ENCODE assay signal across 8 cellular contexts in the genomic region with DNA sequence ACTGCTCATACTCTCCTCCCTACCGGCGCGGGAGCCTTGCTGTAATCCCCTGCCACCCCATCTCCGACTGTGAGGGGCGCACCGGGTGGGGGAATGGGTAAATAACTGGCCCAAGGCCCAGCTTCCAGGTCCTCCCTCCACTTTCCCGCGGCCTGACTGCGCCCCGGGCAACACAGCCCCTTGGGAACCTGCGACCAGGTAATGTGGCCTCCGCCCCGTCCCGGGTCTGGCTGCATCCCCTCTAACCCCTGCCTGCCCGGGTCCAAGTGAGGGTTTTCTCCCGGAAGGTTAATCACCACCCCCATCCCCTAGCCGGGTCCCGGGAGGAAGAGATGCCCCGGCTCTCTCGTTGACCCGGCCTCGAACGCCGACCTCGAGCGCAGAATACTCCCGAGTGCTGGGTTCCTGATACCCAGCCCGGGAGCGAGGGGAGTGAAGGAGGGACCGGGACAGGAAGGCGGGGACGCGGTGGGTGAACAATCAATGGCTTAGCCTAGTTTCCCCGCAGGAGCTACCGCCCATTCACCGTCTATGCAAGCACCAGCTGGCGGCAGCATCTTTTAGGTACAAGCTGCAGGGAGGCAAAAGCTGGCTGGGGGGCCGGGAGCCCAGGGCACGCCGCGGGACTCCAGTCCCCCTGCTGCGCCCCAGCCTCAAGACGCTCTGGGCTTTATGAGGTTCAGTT. TPM values are rescaled to one million over a fixed set of nuclear protein-coding genes. Genes with fewer than 3 reads are reported as not detected.
DNase-seq lines count a peak whose midpoint lies in the region; ATAC-seq and TF ChIP-seq lines count a peak whose summit lies in the region.

No MANE protein-coding gene starts in this region.

- H2AFZ ChIP-seq in osteoblast (ENCODE audit: low read length), result peak overlapping the region; percentile 70
- H2AFZ ChIP-seq in Karpas-422 (ENCODE audit: low read length), result no peak overlapping the region

- H3K4me2 ChIP-seq in osteoblast (ENCODE audit: insufficient read depth, low read length) (peak overlapping the region; percentile 79), Karpas-422 (ENCODE audit: low read depth, low read length, poor library complexity, severe bottlenecking) (no peak overlapping the region)

- TF ChIP-seq POLR2A in body of pancreas (IDR thresholded peaks at IDR 0.05) (no peak), vagina (IDR thresholded peaks at IDR 0.05) (no peak)

- no peak overlapping the region for H3K9ac ChIP-seq in Karpas-422 (ENCODE audit: low read length)

- H3K4me1 ChIP-seq in body of pancreas (peaks cover 42% of the 10 kb centered on the region), osteoblast (ENCODE audit: insufficient read depth, low read length) (peaks cover 25% of the 10 kb centered on the region), vagina (peaks cover 48% of the 10 kb centered on the region), Karpas-422 (ENCODE audit: low read length) (no peaks in the 10 kb centered on the region)

- TF ChIP-seq CTCF in body of pancreas (IDR thresholded peaks at IDR 0.05) (no peak), osteoblast (IDR thresholded peaks at IDR 0.05; ENCODE audit: extremely low read depth, low read depth, low read length) (no peak), vagina (IDR thresholded peaks at IDR 0.05) (no peak)

- H3K9me3 ChIP-seq in body of pancreas, result no peaks in the 10 kb centered on the region
- H3K9me3 ChIP-seq in osteoblast (ENCODE audit: low read depth, low read length), result no peaks in the 10 kb centered on the region
- no peaks in the 10 kb centered on the region for H3K9me3 ChIP-seq in vagina
- no peaks in the 10 kb centered on the region for H3K9me3 ChIP-seq in Karpas-422 (ENCODE audit: low read length)

- H3K79me2 ChIP-seq in osteoblast (ENCODE audit: insufficient read depth, low read length), result no peaks in the 10 kb centered on the region
- H3K79me2 ChIP-seq in Karpas-422 (ENCODE audit: low read length), result no peaks in the 10 kb centered on the region

- ATAC-seq in body of pancreas (peak; percentile 9), left colon (no peak)

- intact Hi-C loops in body of pancreas (cut with DNase I) (no loop called here), vagina (cut with DNase I) (no loop called here), left colon (cut with DNase I, micrococcal nuclease) (no loop called here)

- no peak overlapping the region for H3K27ac ChIP-seq in body of pancreas
- H3K27ac ChIP-seq in osteoblast (ENCODE audit: low read depth, low read length), result no peak overlapping the region
- H3K27ac ChIP-seq in vagina, result no peak overlapping the region
- no peak overlapping the region for H3K27ac ChIP-seq in Karpas-422 (ENCODE audit: low read length)

- DNase-seq in NCI-H1417 (lab: John Stamatoyannopoulos, UW), result peak in 2 of 3 experiments; percentile 41 to 63
- no peak for DNase-seq in NCI-H1417 treated with DMSO at 0.1 percent for 48 hours (lab: John Stamatoyannopoulos, UW)
- peak; percentile 16 for DNase-seq in NCI-H2107 treated with DMSO at 0.1 percent for 48 hours (lab: John Stamatoyannopoulos, UW; ENCODE audit: unreplicated experiment)
- DNase-seq in body of pancreas, result no peak
- peak; percentile 92 for DNase-seq in osteoblast (ENCODE audit: insufficient read length, low spot score, missing footprints)
- no peak for DNase-seq in vagina (ENCODE audit: extremely low spot score in 2 of 2)
- no peak for DNase-seq in Karpas-422
- DNase-seq in left colon, result no peak

- H3K9me2 ChIP-seq in Karpas-422 (replicated peaks; ENCODE audit: insufficient read depth, low read length), result no peaks in the 10 kb centered on the region

- 1 to 2% methylated on average over 13 to 43 of the region's 43 CpGs for WGBS in body of pancreas, 2 donors

- H3K36me3 ChIP-seq in body of pancreas (replicated peaks in 1 of 2; ENCODE audit: insufficient read depth in 1 of 2, low read depth in 2 of 2), result no peaks in the 10 kb centered on the region
- H3K36me3 ChIP-seq in osteoblast (ENCODE audit: insufficient read depth, low read length), result no peaks in the 10 kb centered on the region
- H3K36me3 ChIP-seq in vagina, result no peaks in the 10 kb centered on the region
- H3K36me3 ChIP-seq in Karpas-422 (ENCODE audit: insufficient read depth, low read length), result no peaks in the 10 kb centered on the region

- H3K27me3 ChIP-seq in body of pancreas (peaks cover 3 to 65% of the 10 kb centered on the region in 2 donors), osteoblast (ENCODE audit: insufficient read depth, low read length) (peaks cover 80% of the 10 kb centered on the region), vagina (peaks cover 14% of the 10 kb centered on the region), Karpas-422 (ENCODE audit: low read length) (no peaks in the 10 kb centered on the region)

- H3K4me3 ChIP-seq in body of pancreas (no peak overlapping the region), osteoblast (ENCODE audit: insufficient read depth, low read length) (peak overlapping the region; percentile 56), vagina (peak overlapping the region in 1 of 2 donors; percentile 34), Karpas-422 (ENCODE audit: low read length) (no peak overlapping the region)

- no peaks in the 10 kb centered on the region for H4K20me1 ChIP-seq in osteoblast (ENCODE audit: insufficient read depth, low read length)
- no peaks in the 10 kb centered on the region for H4K20me1 ChIP-seq in Karpas-422 (ENCODE audit: insufficient read depth, low read depth, low read length)

RNA-seq across cellular contexts. Expression of gene LHX9, which starts 5.9 kb away (rescaled TPM):
- total RNA-seq in body of pancreas, result not detected
- 0.59 and 1.8 TPM in 2 replicates for total RNA-seq in osteoblast
- not detected for total RNA-seq in vagina
- not detected in 2 replicates for total RNA-seq in Karpas-422 (2014; rRNA removed; shearing (Covaris generic); ENCODE audit: low replicate concordance)
- total RNA-seq in left colon, result under 1 TPM in 1 of 2 donors, not detected in 1; 0.31 TPM

RNA-seq across cellular contexts. Expression of gene C1orf53, which starts 8.9 kb away (rescaled TPM):
- total RNA-seq in body of pancreas (1 to 10 TPM; 2.1 to 3.6 TPM), osteoblast (6.5 and 9.7 TPM in 2 replicates), vagina (6.4 TPM), left colon (1 to 10 TPM; 3.1 to 5.2 TPM)
- total RNA-seq in Karpas-422 (2014; rRNA removed; shearing (Covaris generic); ENCODE audit: low replicate concordance), result 4.4 and 7.8 TPM in 2 replicates

Comparison
In these comparisons a context has a peak if more than half of its experiments do, and no peak if none do; other contexts are left out.
1. DNase-seq: peak in NCI-H1417 (2 of 3), NCI-H2107 treated with DMSO at 0.1 percent for 48 hours (single experiment) and osteoblast (single experiment); none in NCI-H1417 treated with DMSO at 0.1 percent for 48 hours (single experiment), body of pancreas (0 of 4), vagina (0 of 2), Karpas-422 (single experiment) and left colon (0 of 2).